21 cellular contexts compared by ENCODE assay signal in genomic region chr3:79765854-79766253, GRCh38. TPM values are rescaled to one million over a fixed set of nuclear protein-coding genes. Genes with fewer than 3 reads are reported as not detected.
DNase-seq lines count a peak whose midpoint lies in the region; ATAC-seq and TF ChIP-seq lines count a peak whose summit lies in the region.
"Had no signal": no experiment of that assay in that cellular context is flagged by ENCODE, and none has a peak within 500 bp of the region (broad histone marks: within the 10 kb centered on the region; RNA-seq: fewer than 3 reads in every experiment).

No MANE protein-coding gene starts in this region.

- no peak overlapping the region; a peak in 1 of 5 replicates for H3K4me3 Mint-ChIP-seq in H9
- H3K4me3 Mint-ChIP-seq in WTC11, result no peak overlapping the region
- H3K4me3 Mint-ChIP-seq: CD8-positive, alpha-beta memory T cell; naive B cell; T-helper 17 cell had no signal

- no peak overlapping the region for H2BK5ac ChIP-seq in H9 (ENCODE audit: insufficient read length, low read length)
- no peak overlapping the region for H2BK5ac ChIP-seq in neuronal stem cell (ENCODE audit: low read length)

- H2AFZ ChIP-seq in H9 (ENCODE audit: low read length) (no peak overlapping the region), neuronal stem cell (ENCODE audit: low read length) (peak overlapping the region; percentile 83)

- no peaks in the 10 kb centered on the region for H3K36me3 ChIP-seq in iPS-15b (ENCODE audit: control insufficient read depth, insufficient read depth, low read length)
- no peaks in the 10 kb centered on the region for H3K36me3 ChIP-seq in neuronal stem cell (replicated peaks in 1 of 2; ENCODE audit: control insufficient read depth in 2 of 2, insufficient read depth in 2 of 2, low read length in 2 of 2)
- H3K36me3 ChIP-seq: spleen had no signal

- peaks cover 20% of the 10 kb centered on the region; the same call in 1 of the 2 replicates for H3K27me3 ChIP-seq in H9 (ENCODE audit: insufficient read depth, low read length)
- H3K27me3 ChIP-seq in iPS-15b (ENCODE audit: control insufficient read depth, insufficient read depth, low read length), result peaks cover 47% of the 10 kb centered on the region
- H3K27me3 ChIP-seq in neuronal stem cell (ENCODE audit: control insufficient read depth in 3 of 3, insufficient read depth in 3 of 3, low read depth in 1 of 3, low read length in 3 of 3), result peaks cover 3 to 53% (median 20%) of the 10 kb centered on the region in 3 experiments

- peaks cover 20% of the 10 kb centered on the region for H3K23me2 ChIP-seq in H9 (ENCODE audit: insufficient read length, low read depth, low read length, poor library complexity, severe bottlenecking)

- H3K27me3 Mint-ChIP-seq in H9 (ENCODE audit: low read depth) (peaks cover 6% of the 10 kb centered on the region), WTC11 (ENCODE audit: low read depth) (peaks cover 7% of the 10 kb centered on the region)
- H3K27me3 Mint-ChIP-seq: T-helper 17 cell had no signal

- H3K79me1 ChIP-seq in H9 (ENCODE audit: insufficient read depth, low read depth, low read length, poor library complexity, severe bottlenecking), result no peaks in the 10 kb centered on the region
- no peaks in the 10 kb centered on the region for H3K79me1 ChIP-seq in neuronal stem cell (ENCODE audit: low read depth, low read length)

- H3K4me1 ChIP-seq in H9 (ENCODE audit: insufficient read depth, low read length) (peaks cover 2% of the 10 kb centered on the region; the same call in 1 of the 2 replicates), iPS-15b (ENCODE audit: control insufficient read depth, insufficient read depth, low read length) (peaks cover 10% of the 10 kb centered on the region), neuronal stem cell (ENCODE audit: control insufficient read depth in 2 of 2, insufficient read depth in 1 of 2, low read depth in 1 of 2, low read length in 2 of 2) (peaks cover 3 to 12% of the 10 kb centered on the region in 2 donors)

- H3K79me2 ChIP-seq in H9 (ENCODE audit: insufficient read depth, low read length), result no peaks in the 10 kb centered on the region

- no CpG with 5 or more reads among the region's 6 CpGs for WGBS in H9 (ENCODE audit: extremely low coverage, insufficient read length, low lambda C conversion rate)
- no CpG with 5 or more reads among the region's 6 CpGs for WGBS in neuronal stem cell (ENCODE audit: extremely low coverage in 2 of 2, insufficient read length in 2 of 2, insufficient replicate concordance in 1 of 2), 2 donors

- no peak overlapping the region for H3T11ph ChIP-seq in H9 (ENCODE audit: low read length)

- H3K56ac ChIP-seq in H9 (ENCODE audit: insufficient read length, low read depth, low read length), result no peak overlapping the region

- H3K36me3 Mint-ChIP-seq in H9 (ENCODE audit: insufficient read depth in 1 of 3, low read depth in 3 of 3) (no peaks in the 10 kb centered on the region), WTC11 (no peaks in the 10 kb centered on the region)
- H3K36me3 Mint-ChIP-seq: CD8-positive, alpha-beta memory T cell; naive B cell had no signal

- H3K27ac ChIP-seq in H9 (ENCODE audit: insufficient read length, low read depth, low read length) (no peak overlapping the region), neuronal stem cell (replicated peaks; ENCODE audit: low read length) (no peak overlapping the region)
- H3K27ac ChIP-seq: spleen, VCaP had no signal

- H4K8ac ChIP-seq in H9 (replicated peaks; ENCODE audit: insufficient read length, low read depth, low read length), result no peak overlapping the region
- no peak overlapping the region for H4K8ac ChIP-seq in neuronal stem cell (ENCODE audit: low read depth, low read length)

- H2AK5ac ChIP-seq in H9 (ENCODE audit: insufficient read length, low read length) (no peak overlapping the region), neuronal stem cell (ENCODE audit: low read depth, low read length) (no peak overlapping the region)

- peak; percentile 44 for ATAC-seq in WTC11
- ATAC-seq: Right ventricle myocardium inferior, T-helper 17 cell had no signal

- peak; percentile 32 for DNase-seq in H9
- no peak for DNase-seq in WTC11 (ENCODE audit: low spot score)
- no peak for DNase-seq in neuronal stem cell (ENCODE audit: low spot score)
- no peak for DNase-seq in middle frontal gyrus (ENCODE audit: extremely low spot score, low spot score)
- no peak for DNase-seq in SW 1271 (lab: John Stamatoyannopoulos, UW)
- DNase-seq in activated CD8-positive, alpha-beta memory T cell treated with anti-CD3 and anti-CD28 coated beads, Interleukin-2, amount 50 U/mL, for 48 hours, result no peak
- DNase-seq: activated CD4-positive, alpha-beta T cell treated with anti-CD3 and anti-CD28 coated beads, Interleukin-2, amount 50 U/mL, for 4 hours; activated naive CD4-positive, alpha-beta T cell treated with Interleukin-2 at 50 U/mL for 16 hours; CD8-positive, alpha-beta memory T cell; DND-41; effector memory CD4-positive, alpha-beta T cell; naive B cell; NCI-H2029 treated with DMSO at 0.1 percent for 48 hours; NCI-H526 treated with DMSO at 0.1 percent for 48 hours; spleen; T-helper 17 cell had no signal

- H3K23ac ChIP-seq in H9 (ENCODE audit: insufficient read length, low read depth, low read length) (no peak overlapping the region), neuronal stem cell (ENCODE audit: low read depth, low read length, poor library complexity) (no peak overlapping the region)

- no peak overlapping the region for H4K5ac ChIP-seq in H9 (ENCODE audit: insufficient read length, low read depth, low read length)

- no peaks in the 10 kb centered on the region for H4K20me1 ChIP-seq in H9 (ENCODE audit: control insufficient read depth, insufficient read depth, insufficient read length)

- H3K4ac ChIP-seq in H9 (ENCODE audit: low read depth, low read length), result no peak overlapping the region
- H3K4ac ChIP-seq in neuronal stem cell (ENCODE audit: low read length), result no peak overlapping the region

- no peak overlapping the region for H4K91ac ChIP-seq in H9 (ENCODE audit: insufficient read length, low read depth, low read length)
- no peak overlapping the region for H4K91ac ChIP-seq in neuronal stem cell (ENCODE audit: low read depth, low read length, poor library complexity)

- H2BK12ac ChIP-seq in H9 (ENCODE audit: insufficient read length, low read depth, low read length) (no peak overlapping the region), neuronal stem cell (ENCODE audit: low read length) (no peak overlapping the region)

- H3K4me3 ChIP-seq in iPS-15b (ENCODE audit: low read depth, low read length) (peak overlapping the region; percentile 61), neuronal stem cell (ENCODE audit: low read length in 2 of 2) (peak overlapping the region in 1 of 2 donors; percentile 38)
- H3K4me3 ChIP-seq: lung had no signal

- H3K4me2 ChIP-seq in H9 (ENCODE audit: insufficient read depth, insufficient read length, low read length) (peak overlapping the region; percentile 96), neuronal stem cell (ENCODE audit: insufficient read depth, low read length, poor library complexity, severe bottlenecking) (peak overlapping the region; percentile 94)

- H2BK15ac ChIP-seq in H9 (ENCODE audit: low read depth, low read length) (no peak overlapping the region), neuronal stem cell (ENCODE audit: low read length) (no peak overlapping the region)

- POLR2A ChIA-PET in WTC11 (lab: Charles Lee), result no interaction called here

- H3K14ac ChIP-seq in H9 (ENCODE audit: insufficient read depth, low read length) (no peak overlapping the region), neuronal stem cell (ENCODE audit: low read length) (no peak overlapping the region)

- CTCF ChIA-PET in WTC11 (lab: Charles Lee), result no interaction called here

- peaks cover 11 to 13% of the 10 kb centered on the region in 2 experiments for H3K4me1 Mint-ChIP-seq in H9
- H3K4me1 Mint-ChIP-seq in WTC11, result peaks cover 15% of the 10 kb centered on the region
- H3K4me1 Mint-ChIP-seq: CD8-positive, alpha-beta memory T cell; naive B cell; T-helper 17 cell had no signal

- TF ChIP-seq CTCF in H9 (conservative IDR thresholded peaks at IDR 0.05) (no peak), WTC11 (IDR thresholded peaks at IDR 0.05) (no peak)

- H3K18ac ChIP-seq in H9 (ENCODE audit: insufficient read length, low read depth, low read length) (no peak overlapping the region), neuronal stem cell (ENCODE audit: low read length) (no peak overlapping the region)

- no peak overlapping the region; a peak in 1 of 7 replicates for H3K27ac Mint-ChIP-seq in H9
- no peak overlapping the region for H3K27ac Mint-ChIP-seq in WTC11
- H3K27ac Mint-ChIP-seq: CD8-positive, alpha-beta memory T cell; naive B cell; T-helper 17 cell had no signal

- H3K9me3 Mint-ChIP-seq in H9 (no peaks in the 10 kb centered on the region), WTC11 (no peaks in the 10 kb centered on the region)

- H2BK20ac ChIP-seq in H9 (ENCODE audit: low read depth, low read length, poor library complexity, severe bottlenecking), result no peak overlapping the region

- H2BK120ac ChIP-seq in H9 (ENCODE audit: low read depth, low read length, poor library complexity, severe bottlenecking), result no peak overlapping the region
- H2BK120ac ChIP-seq in neuronal stem cell (ENCODE audit: low read depth, low read length), result no peak overlapping the region

- no peak overlapping the region for H3K9ac ChIP-seq in H9 (ENCODE audit: extremely low read depth, insufficient read length, low read length)
- no peak overlapping the region for H3K9ac ChIP-seq in iPS-15b (ENCODE audit: low read depth, low read length)
- H3K9ac ChIP-seq in neuronal stem cell (ENCODE audit: low read depth, low read length, poor library complexity), result no peak overlapping the region

- H3K9me3 ChIP-seq in H9 (ENCODE audit: control insufficient read depth, low read depth, low read length) (no peaks in the 10 kb centered on the region), iPS-15b (ENCODE audit: control insufficient read depth, insufficient read depth, low read length) (no peaks in the 10 kb centered on the region), neuronal stem cell (replicated peaks in 1 of 2; ENCODE audit: control insufficient read depth in 2 of 2, insufficient read depth in 1 of 2, low read depth in 1 of 2, low read length in 2 of 2) (no peaks in the 10 kb centered on the region)

TF ChIP-seq in WTC11, 78 proteins besides CTCF, POLR2A, EP300 and RAD21 (continues in another document):
- TF ChIP-seq ZSCAN18 (CRISPR knock-in tag; IDR thresholded peaks at IDR 0.05), result no peak

RNA-seq across cellular contexts. Expression of gene ROBO1, which starts 1.9 kb away (rescaled TPM):
- total RNA-seq in H9 (2021) (62.2 and 62.7 TPM in 2 replicates), WTC11 (2021) (90.9 to 107 TPM (median 104 TPM) in 3 replicates)
- 66.9 TPM for polyA plus RNA-seq in neuronal stem cell (2013, experiment 1 of 2)
- polyA plus RNA-seq in neuronal stem cell (2013, experiment 2 of 2), result 65.9 TPM
- total RNA-seq: OCI-LY7, T-helper 17 cell had no signal
